Comparison of ENCODE assay signal across 12 cellular contexts in the genomic region with DNA sequence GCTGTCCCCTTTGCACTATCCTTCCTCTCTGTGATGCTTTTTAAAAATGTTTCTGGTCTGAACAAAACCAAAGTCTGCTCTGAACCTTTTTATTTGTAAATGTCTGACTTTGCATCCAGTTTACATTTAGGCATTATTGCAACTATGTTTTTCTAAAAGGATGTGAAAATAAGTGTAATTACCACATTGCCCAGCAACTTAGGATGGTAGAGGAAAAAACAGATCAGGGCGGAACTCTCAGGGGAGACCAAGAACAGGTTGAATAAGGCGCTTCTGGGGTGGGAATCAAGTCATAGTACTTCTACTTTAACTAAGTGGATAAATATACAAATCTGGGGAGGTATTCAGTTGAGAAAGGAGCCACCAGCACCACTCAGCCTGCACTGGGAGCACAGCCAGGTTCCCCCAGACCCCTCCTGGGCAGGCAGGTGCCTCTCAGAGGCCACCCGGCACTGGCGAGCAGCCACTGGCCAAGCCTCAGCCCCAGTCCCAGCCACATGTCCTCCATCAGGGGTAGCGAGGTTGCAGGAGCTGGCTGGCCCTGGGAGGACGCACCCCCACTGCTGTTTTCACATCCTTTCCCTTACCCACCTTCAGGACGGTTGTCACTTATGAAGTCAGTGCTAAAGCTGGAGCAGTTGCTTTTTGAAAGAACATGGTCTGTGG. TPM values are rescaled to one million over a fixed set of nuclear protein-coding genes. Genes with fewer than 3 reads are reported as not detected.
A peak's percentile ranks its signal among the peaks of the same experiment; 100 is the strongest.
DNase-seq lines count a peak whose midpoint lies in the region; ATAC-seq and TF ChIP-seq lines count a peak whose summit lies in the region.
"Had no signal": no experiment of that assay in that cellular context is flagged by ENCODE, and none has a peak within 500 bp of the region (broad histone marks: within the 10 kb centered on the region; RNA-seq: fewer than 3 reads in every experiment).

No MANE protein-coding gene starts in this region.

- H3K27ac Mint-ChIP-seq in memory B cell: peak overlapping the region; percentile 42

- H3K4me1 Mint-ChIP-seq in memory B cell: peaks cover 13% of the 10 kb centered on the region

- H3K4me3 Mint-ChIP-seq in memory B cell: peak overlapping the region; percentile 14

- no peaks in the 10 kb centered on the region for H3K27me3 Mint-ChIP-seq in memory B cell

- TF ChIP-seq CTCF in GM12864 (IDR thresholded peaks at IDR 0.05; ENCODE audit: low read depth, low read length, missing control alignments): no peak

- ATAC-seq in GM21367 (IDR thresholded peaks at IDR 0.05; ENCODE audit: unreplicated experiment) (peak; percentile 36), memory B cell (ENCODE audit: low read depth) (peak; percentile 67), GM19328 (IDR thresholded peaks at IDR 0.05; ENCODE audit: unreplicated experiment) (no peak), HG03571 (IDR thresholded peaks at IDR 0.05; ENCODE audit: unreplicated experiment) (no peak)
- ATAC-seq: heart left ventricle, K562 had no signal

- H3K36me3 Mint-ChIP-seq in memory B cell: no peaks in the 10 kb centered on the region

- DNase-seq in GM12864 (ENCODE audit: low read depth) (no peak), NAMALWA (ENCODE audit: low spot score) (peak; percentile 41), memory B cell (ENCODE audit: low spot score in 2 of 2) (no peak), HT-29 (ENCODE audit: low spot score) (no peak)
- DNase-seq: activated gamma-delta T cell, T1000 had no signal

- H3K9me3 Mint-ChIP-seq in memory B cell: no peaks in the 10 kb centered on the region

- H3K4me3 ChIP-seq in GM12864 (ENCODE audit: low read depth, low read length): peak overlapping the region; percentile 24; the same call in 1 of the 2 replicates
- H3K4me3 ChIP-seq: heart left ventricle, K562, skin epidermis had no signal

RNA-seq across cellular contexts. Expression of gene CSGALNACT2, which starts 11.4 kb away (rescaled TPM):
- 1.3 TPM in 2 replicates for total RNA-seq in HT-29 (2014; rRNA removed; shearing (Covaris generic))

RNA-seq across cellular contexts. Expression of gene RET, which starts 50.0 kb away (rescaled TPM):
- not detected in 2 replicates for total RNA-seq in HT-29 (2014; rRNA removed; shearing (Covaris generic))

Comparison
In these comparisons a context has a peak if more than half of its experiments do, and no peak if none do; other contexts are left out.
1. ATAC-seq: peak in GM21367 (single experiment) and memory B cell (single experiment); none in GM19328 (single experiment) and HG03571 (single experiment).